17 cellular contexts compared by ENCODE assay signal in genomic region chr1:66599899-66600737, GRCh38.
"Had no signal": no experiment of that assay in that cellular context is flagged by ENCODE, and none has a peak within 500 bp of the region (broad histone marks: within the 10 kb centered on the region; RNA-seq: fewer than 3 reads in every experiment).

No MANE protein-coding gene starts in this region.

- H3K9me3 Mint-ChIP-seq: activated CD8-positive, alpha-beta T cell treated with anti-CD3 and anti-CD28 coated beads for 36 hours had no signal

- H3K9me3 ChIP-seq: adrenal gland, upper lobe of right lung had no signal

- DNase-seq: activated CD4-positive, alpha-beta T cell treated with anti-CD3 and anti-CD28 coated beads for 36 hours; activated CD8-positive, alpha-beta T cell treated with anti-CD3 and anti-CD28 coated beads for 36 hours; activated effector memory CD4-positive, alpha-beta T cell treated with anti-CD3 and anti-CD28 coated beads, Interleukin-2, amount 50 U/mL, for 16 hours; activated T-cell treated with anti-CD3 and anti-CD28 coated beads, Interleukin-2, amount 50 U/mL, for 48 hours; adrenal gland; central memory CD4-positive, alpha-beta T cell; cortex of kidney; effector CD4-positive, alpha-beta T cell; heart right ventricle; left cardiac atrium; naive B cell; small intestine; stimulated activated naive CD8-positive, alpha-beta T cell treated with anti-CD3 and anti-CD28 coated beads, Interleukin-15, Interleukin-2, amounts not matched to agents 100 U/mL and 50 U/mL, for 24 hours; upper lobe of right lung had no signal

- H3K4me1 ChIP-seq: adrenal gland, upper lobe of right lung had no signal

- ATAC-seq: activated CD4-positive, alpha-beta T cell treated with anti-CD3 and anti-CD28 coated beads for 36 hours; activated CD8-positive, alpha-beta T cell treated with anti-CD3 and anti-CD28 coated beads for 36 hours; heart right ventricle; left cardiac atrium; stimulated activated naive CD8-positive, alpha-beta T cell treated with anti-CD3 and anti-CD28 coated beads, Interleukin-15, Interleukin-2, amounts not matched to agents 100 U/mL and 50 U/mL, for 24 hours; upper lobe of right lung had no signal

- H3K27ac ChIP-seq: adrenal gland, upper lobe of right lung had no signal

- FAIRE-seq: frontal cortex, small intestine had no signal

- H3K27me3 ChIP-seq: adrenal gland, heart right ventricle, upper lobe of right lung had no signal

- H3K4me1 Mint-ChIP-seq: activated CD4-positive, alpha-beta T cell treated with anti-CD3 and anti-CD28 coated beads for 36 hours; activated naive CD4-positive, alpha-beta T cell treated with anti-CD3 and anti-CD28 coated beads, Interleukin-2, amount 50 U/mL, for 24 hours; naive B cell had no signal

- H3K4me3 Mint-ChIP-seq: activated CD4-positive, alpha-beta T cell treated with anti-CD3 and anti-CD28 coated beads for 36 hours; activated CD8-positive, alpha-beta T cell treated with anti-CD3 and anti-CD28 coated beads for 36 hours; activated naive CD4-positive, alpha-beta T cell treated with anti-CD3 and anti-CD28 coated beads, Interleukin-2, amount 50 U/mL, for 24 hours; naive B cell had no signal

- H3K4me3 ChIP-seq: adrenal gland, heart right ventricle, lung, upper lobe of right lung had no signal

- H3K36me3 Mint-ChIP-seq: activated naive CD4-positive, alpha-beta T cell treated with anti-CD3 and anti-CD28 coated beads, Interleukin-2, amount 50 U/mL, for 24 hours had no signal

- H3K36me3 ChIP-seq: adrenal gland, heart right ventricle, upper lobe of right lung had no signal

- H3K27ac Mint-ChIP-seq: activated CD4-positive, alpha-beta T cell treated with anti-CD3 and anti-CD28 coated beads for 36 hours; activated CD8-positive, alpha-beta T cell treated with anti-CD3 and anti-CD28 coated beads for 36 hours; activated naive CD4-positive, alpha-beta T cell treated with anti-CD3 and anti-CD28 coated beads, Interleukin-2, amount 50 U/mL, for 24 hours; naive B cell had no signal
